Comparison of ENCODE assay signal across 7 cellular contexts in the genomic region with DNA sequence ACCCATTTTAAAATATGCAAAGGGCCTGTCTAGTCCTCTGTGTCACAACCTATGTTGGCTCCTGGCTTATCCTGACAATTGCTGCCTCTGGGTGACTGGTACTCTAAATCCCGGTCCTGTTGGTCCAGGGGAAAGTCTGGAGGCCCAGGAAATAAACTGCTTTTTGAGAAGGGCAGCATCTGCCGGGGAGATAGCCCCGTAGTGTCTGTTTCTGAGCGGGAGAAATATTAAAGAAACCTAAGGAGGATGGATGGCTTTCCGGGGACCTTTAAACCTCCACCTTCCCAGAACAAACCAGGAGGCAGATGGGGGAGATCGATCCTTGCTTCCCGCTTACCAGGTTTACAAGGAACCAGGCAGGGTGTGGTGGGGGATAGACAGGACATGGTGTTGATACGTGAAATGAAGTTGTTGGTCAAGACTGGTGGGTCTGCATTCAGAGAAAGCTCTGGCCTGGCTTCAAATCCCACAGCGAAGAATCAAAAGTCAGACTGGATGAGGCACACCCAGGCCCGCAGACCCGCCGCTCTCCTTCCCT. TPM values are rescaled to one million over a fixed set of nuclear protein-coding genes. Genes with fewer than 3 reads are reported as not detected.
DNase-seq lines count a peak whose midpoint lies in the region; ATAC-seq and TF ChIP-seq lines count a peak whose summit lies in the region.
"Had no signal": no experiment of that assay in that cellular context is flagged by ENCODE, and none has a peak within 500 bp of the region (broad histone marks: within the 10 kb centered on the region; RNA-seq: fewer than 3 reads in every experiment).

No MANE protein-coding gene starts in this region.

- peaks cover 5% of the 10 kb centered on the region for H3K36me3 Mint-ChIP-seq in activated B cell treated with CpG ODN at 0.5 μM for 24 hours (ENCODE audit: low read depth)
- H3K36me3 Mint-ChIP-seq in stimulated activated memory B cell treated with anti-CD40 and anti-IgM and Interleukin-4, amounts not matched to agents 10 μg/mL and 1 μg/mL and 100 μg/mL, for 72 hours: no peaks in the 10 kb centered on the region

- DNase-seq in activated B cell treated with CpG ODN at 0.5 μM for 24 hours (no peak), fibroblast of villous mesenchyme (ENCODE audit: low read depth) (no peak), amygdala (lab: John Stamatoyannopoulos, UW) (no peak), DMS79 (lab: John Stamatoyannopoulos, UW) (no peak)

- CTCF ChIA-PET in activated B cell treated with CpG ODN at 0.5 μM for 24 hours (lab: Charles Lee): interaction anchor here (0.6 to 1.2 kb wide), 2 partner anchors 21 to 43 kb away, joined by 3 to 4 read pairs; no protein-coding TSS in a partner anchor

- intact Hi-C loops in activated B cell treated with CpG ODN at 0.5 μM for 24 hours (cut with micrococcal nuclease): loop anchor here (2.0 to 5.0 kb wide), 2 partner anchors 28 to 1136 kb away; a partner anchor contains a TSS

- H3K4me3 Mint-ChIP-seq in activated B cell treated with CpG ODN at 0.5 μM for 24 hours: peak overlapping the region; percentile 87
- peak overlapping the region; percentile 80 for H3K4me3 Mint-ChIP-seq in stimulated activated memory B cell treated with anti-CD40 and anti-IgM and Interleukin-4, amounts not matched to agents 10 μg/mL and 1 μg/mL and 100 μg/mL, for 72 hours

- peak overlapping the region; percentile 72 for H3K4me3 ChIP-seq in fibroblast of villous mesenchyme (ENCODE audit: low read depth, low read length)

- POLR2A ChIA-PET in activated B cell treated with CpG ODN at 0.5 μM for 24 hours (lab: Charles Lee): interaction anchor here (1.2 to 1.3 kb wide), 2 partner anchors 38 to 645 kb away, joined by 3 to 4 read pairs; a partner anchor contains a TSS

- no peak for ATAC-seq in activated B cell treated with CpG ODN at 0.5 μM for 24 hours (ENCODE audit: low read depth)
- ATAC-seq in stimulated activated memory B cell treated with anti-CD40 and anti-IgM and Interleukin-4, amounts not matched to agents 10 μg/mL and 1 μg/mL and 100 μg/mL, for 72 hours: no peak
- no peak for ATAC-seq in GM21447 (IDR thresholded peaks at IDR 0.05; ENCODE audit: unreplicated experiment)

- H3K9me3 Mint-ChIP-seq in activated B cell treated with CpG ODN at 0.5 μM for 24 hours: no peaks in the 10 kb centered on the region
- no peaks in the 10 kb centered on the region for H3K9me3 Mint-ChIP-seq in stimulated activated memory B cell treated with anti-CD40 and anti-IgM and Interleukin-4, amounts not matched to agents 10 μg/mL and 1 μg/mL and 100 μg/mL, for 72 hours

- no peak for TF ChIP-seq CTCF in activated B cell treated with CpG ODN at 0.5 μM for 24 hours (IDR thresholded peaks at IDR 0.05)
- TF ChIP-seq CTCF in fibroblast of villous mesenchyme (IDR thresholded peaks at IDR 0.05; ENCODE audit: insufficient read depth, low read depth, low read length): no peak

- peak overlapping the region; percentile 92 for H3K27ac Mint-ChIP-seq in activated B cell treated with CpG ODN at 0.5 μM for 24 hours
- peak overlapping the region; percentile 87 for H3K27ac Mint-ChIP-seq in stimulated activated memory B cell treated with anti-CD40 and anti-IgM and Interleukin-4, amounts not matched to agents 10 μg/mL and 1 μg/mL and 100 μg/mL, for 72 hours

- H3K27me3 Mint-ChIP-seq in activated B cell treated with CpG ODN at 0.5 μM for 24 hours: peaks cover 37% of the 10 kb centered on the region
- H3K27me3 Mint-ChIP-seq in stimulated activated memory B cell treated with anti-CD40 and anti-IgM and Interleukin-4, amounts not matched to agents 10 μg/mL and 1 μg/mL and 100 μg/mL, for 72 hours: peaks cover 90% of the 10 kb centered on the region

- H3K4me1 Mint-ChIP-seq in activated B cell treated with CpG ODN at 0.5 μM for 24 hours: peaks cover 31% of the 10 kb centered on the region
- H3K4me1 Mint-ChIP-seq in stimulated activated memory B cell treated with anti-CD40 and anti-IgM and Interleukin-4, amounts not matched to agents 10 μg/mL and 1 μg/mL and 100 μg/mL, for 72 hours: peaks cover 34% of the 10 kb centered on the region

RNA-seq across cellular contexts. Expression of a gene that starts 3.8 kb away (rescaled TPM):
- total RNA-seq in activated B cell treated with CpG ODN at 0.5 μM for 24 hours (2.2 and 2.9 TPM in 2 replicates), fibroblast of villous mesenchyme (4.3 and 4.5 TPM in 2 replicates)
- total RNA-seq: bronchial epithelial cell had no signal

RNA-seq across cellular contexts. Expression of a gene that starts 10.3 kb away (rescaled TPM):
- total RNA-seq in activated B cell treated with CpG ODN at 0.5 μM for 24 hours: not detected in 2 replicates
- not detected in 2 replicates for total RNA-seq in fibroblast of villous mesenchyme
- total RNA-seq: bronchial epithelial cell had no signal

RNA-seq across cellular contexts. Expression of a gene that starts 37.0 kb away (rescaled TPM):
- 0.88 and 1.4 TPM in 2 replicates for total RNA-seq in activated B cell treated with CpG ODN at 0.5 μM for 24 hours
- total RNA-seq in fibroblast of villous mesenchyme: 1.7 and 1.9 TPM in 2 replicates
- total RNA-seq: bronchial epithelial cell had no signal

RNA-seq across cellular contexts. Expression of a gene that starts 48.9 kb away (rescaled TPM):
- total RNA-seq in activated B cell treated with CpG ODN at 0.5 μM for 24 hours (1.4 and 2.6 TPM in 2 replicates), fibroblast of villous mesenchyme (4.3 and 7.1 TPM in 2 replicates)
- total RNA-seq: bronchial epithelial cell had no signal

RNA-seq across cellular contexts. Expression of a gene that starts 52.5 kb away (rescaled TPM):
- total RNA-seq in activated B cell treated with CpG ODN at 0.5 μM for 24 hours: not detected in 2 replicates
- total RNA-seq in fibroblast of villous mesenchyme: 0.32 and 0.43 TPM in 2 replicates
- total RNA-seq: bronchial epithelial cell had no signal
